ENCODE assay signal across 8 cellular contexts in the genomic region with DNA sequence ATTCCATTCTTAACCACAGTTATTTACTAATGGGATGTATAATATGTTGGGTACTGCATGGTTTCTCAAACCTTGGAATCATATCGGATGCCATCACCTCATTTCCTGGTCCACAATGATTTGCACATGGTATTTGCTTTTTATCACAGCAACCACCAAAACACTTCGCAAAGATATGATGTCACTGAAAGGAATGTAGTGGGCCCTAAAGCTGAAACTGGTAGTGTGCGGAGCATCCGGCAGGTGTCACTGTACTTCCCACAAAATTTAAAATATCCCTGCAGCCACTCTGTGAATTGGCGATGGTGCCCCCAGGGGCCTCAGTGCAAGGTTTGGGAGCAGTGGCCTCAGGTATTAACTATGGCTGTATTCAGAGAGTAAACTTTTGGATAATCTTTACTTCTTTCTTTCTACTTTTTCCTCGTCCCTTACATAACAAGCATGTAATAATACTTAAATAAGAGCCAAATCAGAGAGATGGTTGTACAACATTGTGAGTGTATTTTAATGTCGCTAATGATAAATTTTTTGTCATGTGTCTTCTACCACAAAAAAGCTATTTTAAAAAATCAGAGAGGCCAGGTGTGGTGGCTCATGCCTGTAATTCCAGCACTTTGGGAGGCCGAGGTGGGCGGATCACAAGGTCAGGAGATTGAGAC.
DNase-seq lines count a peak whose midpoint lies in the region; ATAC-seq and TF ChIP-seq lines count a peak whose summit lies in the region.

No MANE protein-coding gene starts in this region.

- H3K4me1 ChIP-seq in hepatocyte (ENCODE audit: insufficient read depth) (no peaks in the 10 kb centered on the region), upper lobe of right lung (no peaks in the 10 kb centered on the region)

- TF ChIP-seq CTCF in hepatocyte (IDR thresholded peaks at IDR 0.05; ENCODE audit: poor library complexity), result peak; percentile 66
- peak; percentile 70 for TF ChIP-seq CTCF in upper lobe of right lung (IDR thresholded peaks at IDR 0.05)

- H3K9me3 Mint-ChIP-seq in activated CD4-positive, alpha-beta memory T cell treated with anti-CD3 and anti-CD28 coated beads, Interleukin-2, amount 10 ng/mL, durations not matched to agents 7 days and 5 days, result no peaks in the 10 kb centered on the region

- CTCF ChIA-PET in activated CD4-positive, alpha-beta memory T cell treated with anti-CD3 and anti-CD28 coated beads, Interleukin-2, amount 10 ng/mL, durations not matched to agents 7 days and 5 days (lab: Charles Lee), result interaction anchor here (1.0 kb wide), 2 partner anchors 21 to 105 kb away, joined by 3 read pairs; a partner anchor contains a TSS

- WGBS in hepatocyte (ENCODE audit: low lambda C conversion rate, missing lambda C conversion rate), result 60% methylated on average over 9 of the region's 9 CpGs

- H3K9me2 ChIP-seq in hepatocyte (replicated peaks; ENCODE audit: insufficient read depth), result no peaks in the 10 kb centered on the region

- H3K27me3 Mint-ChIP-seq in activated CD4-positive, alpha-beta memory T cell treated with anti-CD3 and anti-CD28 coated beads, Interleukin-2, amount 10 ng/mL, durations not matched to agents 7 days and 5 days, result peaks cover 19% of the 10 kb centered on the region

- POLR2A ChIA-PET in activated CD4-positive, alpha-beta memory T cell treated with anti-CD3 and anti-CD28 coated beads, Interleukin-2, amount 10 ng/mL, durations not matched to agents 7 days and 5 days (lab: Charles Lee), result no interaction called here

- TF ChIP-seq RAD21 in Ishikawa (IDR thresholded peaks at IDR 0.05; ENCODE audit: low read depth), result peak; percentile 55

- no peak overlapping the region for H2AFZ ChIP-seq in hepatocyte

- peak; percentile 91 for ATAC-seq in upper lobe of right lung
- ATAC-seq in HG03521 (IDR thresholded peaks at IDR 0.05; ENCODE audit: unreplicated experiment), result no peak
- ATAC-seq in HG03439 (IDR thresholded peaks at IDR 0.05; ENCODE audit: unreplicated experiment), result no peak

- H3K36me3 Mint-ChIP-seq in activated CD4-positive, alpha-beta memory T cell treated with anti-CD3 and anti-CD28 coated beads, Interleukin-2, amount 10 ng/mL, durations not matched to agents 7 days and 5 days (ENCODE audit: low read depth), result no peaks in the 10 kb centered on the region

- no peak for TF ChIP-seq EP300 in Ishikawa (IDR thresholded peaks at IDR 0.05; ENCODE audit: borderline replicate concordance)

- H3K9me3 ChIP-seq in hepatocyte (ENCODE audit: low read depth), result no peaks in the 10 kb centered on the region
- H3K9me3 ChIP-seq in upper lobe of right lung, result no peaks in the 10 kb centered on the region

- H3K27me3 ChIP-seq in hepatocyte, result peaks cover 8% of the 10 kb centered on the region
- H3K27me3 ChIP-seq in upper lobe of right lung, result no peaks in the 10 kb centered on the region

- H3K27ac Mint-ChIP-seq in activated CD4-positive, alpha-beta memory T cell treated with anti-CD3 and anti-CD28 coated beads, Interleukin-2, amount 10 ng/mL, durations not matched to agents 7 days and 5 days, result no peak overlapping the region

- no peak overlapping the region for H3K4me3 ChIP-seq in hepatocyte
- no peak overlapping the region for H3K4me3 ChIP-seq in upper lobe of right lung

- H3K4me1 Mint-ChIP-seq in activated CD4-positive, alpha-beta memory T cell treated with anti-CD3 and anti-CD28 coated beads, Interleukin-2, amount 10 ng/mL, durations not matched to agents 7 days and 5 days, result no peaks in the 10 kb centered on the region

- H3K79me2 ChIP-seq in hepatocyte, result no peaks in the 10 kb centered on the region

- no peaks in the 10 kb centered on the region for H4K20me1 ChIP-seq in hepatocyte (ENCODE audit: insufficient read depth, poor library complexity, severe bottlenecking)

- H3K27ac ChIP-seq in hepatocyte (no peak overlapping the region), upper lobe of right lung (no peak overlapping the region)

- H3K36me3 ChIP-seq in hepatocyte (replicated peaks; ENCODE audit: insufficient read depth, low read depth) (no peaks in the 10 kb centered on the region), upper lobe of right lung (no peaks in the 10 kb centered on the region)

- intact Hi-C loops in upper lobe of right lung (cut with DNase I), result no loop called here

- DNase-seq in ELF-1 (ENCODE audit: low read depth, low spot score), result peak; percentile 92
- DNase-seq in activated CD4-positive, alpha-beta memory T cell treated with anti-CD3 and anti-CD28 coated beads, Interleukin-2, amount 10 ng/mL, durations not matched to agents 7 days and 5 days, result peak; percentile 18
- DNase-seq in hepatocyte (ENCODE audit: low spot score), result peak; percentile 75
- no peak for DNase-seq in upper lobe of right lung
- DNase-seq in NCI-H2081 (lab: John Stamatoyannopoulos, UW), result no peak

- no peak overlapping the region for H3K4me3 Mint-ChIP-seq in activated CD4-positive, alpha-beta memory T cell treated with anti-CD3 and anti-CD28 coated beads, Interleukin-2, amount 10 ng/mL, durations not matched to agents 7 days and 5 days

- no peak overlapping the region for H3K4me2 ChIP-seq in hepatocyte

TF ChIP-seq in Ishikawa, 13 proteins besides CTCF, POLR2A, EP300 and RAD21:
- 0 out of 2 replicates have a peak, but pooled peaks have one; percentile 18 for TF ChIP-seq TEAD4 (IDR thresholded peaks at IDR 0.05)
- TF ChIP-seq, protein P1, sequence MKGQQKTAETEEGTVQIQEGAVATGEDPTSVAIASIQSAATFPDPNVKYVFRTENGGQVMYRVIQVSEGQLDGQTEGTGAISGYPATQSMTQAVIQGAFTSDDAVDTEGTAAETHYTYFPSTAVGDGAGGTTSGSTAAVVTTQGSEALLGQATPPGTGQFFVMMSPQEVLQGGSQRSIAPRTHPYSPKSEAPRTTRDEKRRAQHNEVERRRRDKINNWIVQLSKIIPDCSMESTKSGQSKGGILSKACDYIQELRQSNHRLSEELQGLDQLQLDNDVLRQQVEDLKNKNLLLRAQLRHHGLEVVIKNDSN (IDR thresholded peaks at IDR 0.05), result no peak
- TF ChIP-seq, protein P2, sequence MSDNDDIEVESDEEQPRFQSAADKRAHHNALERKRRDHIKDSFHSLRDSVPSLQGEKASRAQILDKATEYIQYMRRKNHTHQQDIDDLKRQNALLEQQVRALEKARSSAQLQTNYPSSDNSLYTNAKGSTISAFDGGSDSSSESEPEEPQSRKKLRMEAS (IDR thresholded peaks at IDR 0.05), result no peak
- TF ChIP-seq, protein P3, sequence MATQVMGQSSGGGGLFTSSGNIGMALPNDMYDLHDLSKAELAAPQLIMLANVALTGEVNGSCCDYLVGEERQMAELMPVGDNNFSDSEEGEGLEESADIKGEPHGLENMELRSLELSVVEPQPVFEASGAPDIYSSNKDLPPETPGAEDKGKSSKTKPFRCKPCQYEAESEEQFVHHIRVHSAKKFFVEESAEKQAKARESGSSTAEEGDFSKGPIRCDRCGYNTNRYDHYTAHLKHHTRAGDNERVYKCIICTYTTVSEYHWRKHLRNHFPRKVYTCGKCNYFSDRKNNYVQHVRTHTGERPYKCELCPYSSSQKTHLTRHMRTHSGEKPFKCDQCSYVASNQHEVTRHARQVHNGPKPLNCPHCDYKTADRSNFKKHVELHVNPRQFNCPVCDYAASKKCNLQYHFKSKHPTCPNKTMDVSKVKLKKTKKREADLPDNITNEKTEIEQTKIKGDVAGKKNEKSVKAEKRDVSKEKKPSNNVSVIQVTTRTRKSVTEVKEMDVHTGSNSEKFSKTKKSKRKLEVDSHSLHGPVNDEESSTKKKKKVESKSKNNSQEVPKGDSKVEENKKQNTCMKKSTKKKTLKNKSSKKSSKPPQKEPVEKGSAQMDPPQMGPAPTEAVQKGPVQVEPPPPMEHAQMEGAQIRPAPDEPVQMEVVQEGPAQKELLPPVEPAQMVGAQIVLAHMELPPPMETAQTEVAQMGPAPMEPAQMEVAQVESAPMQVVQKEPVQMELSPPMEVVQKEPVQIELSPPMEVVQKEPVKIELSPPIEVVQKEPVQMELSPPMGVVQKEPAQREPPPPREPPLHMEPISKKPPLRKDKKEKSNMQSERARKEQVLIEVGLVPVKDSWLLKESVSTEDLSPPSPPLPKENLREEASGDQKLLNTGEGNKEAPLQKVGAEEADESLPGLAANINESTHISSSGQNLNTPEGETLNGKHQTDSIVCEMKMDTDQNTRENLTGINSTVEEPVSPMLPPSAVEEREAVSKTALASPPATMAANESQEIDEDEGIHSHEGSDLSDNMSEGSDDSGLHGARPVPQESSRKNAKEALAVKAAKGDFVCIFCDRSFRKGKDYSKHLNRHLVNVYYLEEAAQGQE (IDR thresholded peaks at IDR 0.05; ENCODE audit: low read depth), result no peak

Comparison
In these comparisons a context has a peak if more than half of its experiments do, and no peak if none do; other contexts are left out.
1. DNase-seq: peak in ELF-1 (single experiment), activated CD4-positive, alpha-beta memory T cell treated with anti-CD3 and anti-CD28 coated beads, Interleukin-2, amount 10 ng/mL, durations not matched to agents 7 days and 5 days (single experiment) and hepatocyte (single experiment); none in upper lobe of right lung (single experiment) and NCI-H2081 (0 of 2).